ENCODE assay signal across 8 cellular contexts in the genomic region with DNA sequence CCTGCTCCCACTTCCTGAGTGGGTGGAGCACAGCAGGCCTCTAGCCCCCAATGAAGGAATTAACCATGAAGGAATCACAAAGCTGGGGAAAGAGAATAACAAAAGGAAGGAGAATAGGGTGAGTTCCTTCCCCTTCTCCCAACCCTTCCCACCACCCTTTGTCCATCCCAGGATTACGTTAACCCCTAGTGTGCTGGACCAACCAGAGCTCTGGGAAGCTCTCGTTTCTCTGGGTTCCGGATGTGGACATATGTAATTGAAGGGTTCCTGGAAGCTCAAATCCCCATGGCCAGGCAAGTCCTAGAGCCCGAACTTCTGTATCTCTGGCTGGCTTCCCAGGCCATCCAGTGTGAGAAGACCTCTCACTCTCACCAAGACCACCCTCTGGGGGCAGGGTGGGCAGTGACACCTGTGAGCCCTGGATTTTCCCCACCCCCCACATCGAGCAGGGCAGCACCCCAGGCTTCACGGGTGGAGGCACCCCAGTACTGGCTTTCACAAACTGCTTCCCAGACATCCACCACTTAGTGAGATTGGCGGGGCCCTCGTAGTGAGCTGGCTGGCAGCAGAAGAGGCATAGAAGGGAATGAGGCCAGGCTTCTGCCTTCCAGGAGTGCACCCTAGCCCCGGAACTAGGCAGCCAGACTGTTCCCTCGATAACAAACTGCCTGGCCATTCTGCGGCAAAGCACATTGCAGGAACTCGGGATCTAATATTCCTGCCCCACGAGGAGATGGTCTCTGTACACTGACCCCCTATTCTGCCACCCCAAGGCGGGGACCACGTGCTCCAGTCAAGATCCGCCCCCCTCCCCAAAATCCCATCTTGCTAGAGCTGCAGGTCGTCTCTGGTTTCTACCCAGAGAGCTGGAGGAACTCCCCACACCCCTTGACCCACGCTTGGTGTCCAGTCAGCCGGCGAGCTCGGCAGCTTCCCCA. TPM values are rescaled to one million over a fixed set of nuclear protein-coding genes. Genes with fewer than 3 reads are reported as not detected.
A peak's percentile ranks its signal among the peaks of the same experiment; 100 is the strongest.
DNase-seq lines count a peak whose midpoint lies in the region; ATAC-seq, FAIRE-seq and TF ChIP-seq lines count a peak whose summit lies in the region.

No MANE protein-coding gene starts in this region.

- peak overlapping the region; percentile 4 to 69 for H3K4me3 ChIP-seq in small intestine (ENCODE audit: low read depth in 1 of 2, low read length in 2 of 2)

- H2BK20ac ChIP-seq in H9 (ENCODE audit: low read depth, low read length, poor library complexity, severe bottlenecking), result no peak overlapping the region

- TF ChIP-seq CTCF in H9 (conservative IDR thresholded peaks at IDR 0.05) (no peak), VCaP (conservative IDR thresholded peaks at IDR 0.05) (no peak)

- no peak overlapping the region for H4K5ac ChIP-seq in H9 (ENCODE audit: insufficient read length, low read depth, low read length)

- peaks cover 23% of the 10 kb centered on the region; the same call in 1 of the 2 replicates for H3K4me1 ChIP-seq in H9 (ENCODE audit: insufficient read depth, low read length)
- H3K4me1 ChIP-seq in small intestine (ENCODE audit: control insufficient read depth in 2 of 2, insufficient read depth in 1 of 2, low read depth in 1 of 2, low read length in 1 of 2), result peaks cover 2 to 5% of the 10 kb centered on the region in 2 donors

- H3K27ac ChIP-seq in H9 (ENCODE audit: insufficient read length, low read depth, low read length), result no peak overlapping the region
- peak overlapping the region; percentile 91; the same call in 1 of the 2 replicates for H3K27ac ChIP-seq in VCaP
- H3K27ac ChIP-seq in small intestine (ENCODE audit: low read depth in 1 of 2, low read length in 1 of 2), result peak overlapping the region; percentile 2 to 33

- peaks cover 43% of the 10 kb centered on the region; the same call in 1 of the 2 replicates for H3K79me2 ChIP-seq in H9 (ENCODE audit: insufficient read depth, low read length)

- no peak overlapping the region for H3T11ph ChIP-seq in H9 (ENCODE audit: low read length)

- H4K91ac ChIP-seq in H9 (ENCODE audit: insufficient read length, low read depth, low read length), result no peak overlapping the region

- no peak overlapping the region for H3K18ac ChIP-seq in H9 (ENCODE audit: insufficient read length, low read depth, low read length)

- H3K4me3 Mint-ChIP-seq in H9, result peak overlapping the region; percentile 98 to 99

- H3K14ac ChIP-seq in H9 (ENCODE audit: insufficient read depth, low read length), result no peak overlapping the region

- no peak overlapping the region for H2AK5ac ChIP-seq in H9 (ENCODE audit: insufficient read length, low read length)

- no peak for ATAC-seq in GM19324 (IDR thresholded peaks at IDR 0.05; ENCODE audit: low FRiP score, unreplicated experiment)

- peak overlapping the region; percentile 34 for H3K9ac ChIP-seq in H9 (ENCODE audit: extremely low read depth, insufficient read length, low read length)

- no peak overlapping the region for H4K8ac ChIP-seq in H9 (replicated peaks; ENCODE audit: insufficient read length, low read depth, low read length)

- H4K20me1 ChIP-seq in H9 (ENCODE audit: control insufficient read depth, insufficient read depth, insufficient read length), result no peaks in the 10 kb centered on the region

- H2BK5ac ChIP-seq in H9 (ENCODE audit: insufficient read length, low read length), result no peak overlapping the region

- no peak overlapping the region for H2BK12ac ChIP-seq in H9 (ENCODE audit: insufficient read length, low read depth, low read length)

- H3K27ac Mint-ChIP-seq in H9, result peak overlapping the region; percentile 66 to 96 (median 72); a peak in 4 of 7 replicates

- H3K27me3 ChIP-seq in H9 (ENCODE audit: insufficient read depth, low read length), result no peaks in the 10 kb centered on the region
- no peaks in the 10 kb centered on the region for H3K27me3 ChIP-seq in small intestine (ENCODE audit: control insufficient read depth in 2 of 2, insufficient read depth in 2 of 2, low read length in 2 of 2)

- H3K56ac ChIP-seq in H9 (ENCODE audit: insufficient read length, low read depth, low read length), result no peak overlapping the region

- no peak overlapping the region for H2AFZ ChIP-seq in H9 (ENCODE audit: low read length)

- H3K23ac ChIP-seq in H9 (ENCODE audit: insufficient read length, low read depth, low read length), result no peak overlapping the region

- H3K4ac ChIP-seq in H9 (ENCODE audit: low read depth, low read length), result no peak overlapping the region

- DNase-seq in H9 (peak; percentile 83), iPS DF 19.7 (ENCODE audit: low read depth, low spot score) (peak; percentile 81), small intestine (no peak), dermis blood vessel endothelial cell (no peak), T-helper 9 cell (no peak), globus pallidus (ENCODE audit: low spot score) (no peak)

- H3K23me2 ChIP-seq in H9 (ENCODE audit: insufficient read length, low read depth, low read length, poor library complexity, severe bottlenecking), result peaks cover 11% of the 10 kb centered on the region

- no peak overlapping the region for H2BK15ac ChIP-seq in H9 (ENCODE audit: low read depth, low read length)

- peaks cover 52 to 57% of the 10 kb centered on the region in 2 experiments for H3K4me1 Mint-ChIP-seq in H9

- no peak for FAIRE-seq in small intestine (lab: Jason Lieb, UNC)

- H3K9me3 ChIP-seq in H9 (ENCODE audit: control insufficient read depth, low read depth, low read length) (no peaks in the 10 kb centered on the region), small intestine (ENCODE audit: control insufficient read depth, low read depth) (no peaks in the 10 kb centered on the region)

- H2BK120ac ChIP-seq in H9 (ENCODE audit: low read depth, low read length, poor library complexity, severe bottlenecking), result no peak overlapping the region

- H3K27me3 Mint-ChIP-seq in H9 (ENCODE audit: low read depth), result peaks cover 17% of the 10 kb centered on the region

- H3K36me3 ChIP-seq in small intestine (ENCODE audit: control insufficient read depth in 2 of 2, insufficient read depth in 2 of 2, low read length in 2 of 2), result no peaks in the 10 kb centered on the region

- WGBS in H9 (ENCODE audit: extremely low coverage, insufficient read length, low lambda C conversion rate), result no CpG with 5 or more reads among the region's 21 CpGs
- WGBS in small intestine, 3 donors, result 9 to 11% (median 10%) methylated on average over 21 of the region's 21 CpGs

- H3K36me3 Mint-ChIP-seq in H9 (ENCODE audit: insufficient read depth in 1 of 3, low read depth in 3 of 3), result peaks cover 0 to 21% (median 14%) of the 10 kb centered on the region in 3 experiments; a peak in 5 of 7 replicates

- H3K79me1 ChIP-seq in H9 (ENCODE audit: insufficient read depth, low read depth, low read length, poor library complexity, severe bottlenecking), result peaks cover 7% of the 10 kb centered on the region

- no peaks in the 10 kb centered on the region for H3K9me3 Mint-ChIP-seq in H9

- peak overlapping the region; percentile 83 for H3K4me2 ChIP-seq in H9 (ENCODE audit: insufficient read depth, insufficient read length, low read length)

RNA-seq across cellular contexts. Expression of a gene that starts 2.1 kb away (rescaled TPM):
- total RNA-seq in H9 (2021) (113 and 121 TPM in 2 replicates), dermis blood vessel endothelial cell (3.1 and 7.5 TPM in 2 replicates)
- polyA plus RNA-seq in small intestine, result 10 to 100 TPM in 1 of 3 donors, 1 to 10 TPM in 2; 2.7 to 32.8 (median 3.6) TPM

Comparison
In these comparisons a context has a peak if more than half of its experiments do, and no peak if none do; other contexts are left out.
1. DNase-seq: peak in H9 (single experiment) and iPS DF 19.7 (single experiment); none in small intestine (single experiment), dermis blood vessel endothelial cell (single experiment), T-helper 9 cell (single experiment) and globus pallidus (single experiment).
2. RNA of a gene that starts 2.1 kb away (total RNA-seq): 113 to 121 TPM in H9; 3.1 to 7.5 TPM in dermis blood vessel endothelial cell; every median in the first group is over 10 times any median in the second.